Comparison of ENCODE assay signal across 5 cellular contexts in the genomic region with DNA sequence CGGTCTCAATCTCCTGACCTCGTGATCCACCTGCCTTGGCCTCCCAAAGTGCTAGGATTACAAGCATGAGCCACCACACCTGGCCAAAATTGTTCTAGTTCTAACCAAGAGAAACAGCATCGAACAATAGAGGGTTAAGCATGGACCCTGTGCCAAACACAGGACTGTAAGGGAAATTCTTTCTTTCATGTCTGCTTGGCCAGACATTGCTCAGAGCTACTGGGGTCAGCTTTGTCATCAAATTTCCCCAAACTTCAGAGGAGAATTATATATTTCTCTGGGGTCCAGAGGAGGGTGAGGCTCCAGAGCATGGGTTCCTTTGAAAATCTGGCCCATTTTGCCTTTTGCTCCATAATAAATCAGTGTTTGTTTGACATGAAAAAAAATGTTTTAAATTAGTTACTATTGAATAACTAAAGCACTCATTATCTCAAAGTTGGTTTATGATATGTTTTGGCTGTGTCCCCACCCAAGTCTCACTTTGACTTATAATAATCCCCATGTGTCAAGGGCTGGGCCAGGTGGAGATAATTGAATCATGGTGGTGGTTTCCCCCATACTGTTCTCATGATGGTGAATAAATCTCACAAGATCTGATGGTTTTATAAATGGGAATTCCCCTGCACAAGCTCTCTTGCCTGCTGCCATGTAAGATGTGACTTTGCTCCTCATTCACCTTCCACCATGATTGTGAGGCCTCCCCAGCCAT. TPM values are rescaled to one million over a fixed set of nuclear protein-coding genes. Genes with fewer than 3 reads are reported as not detected.
"Had no signal": no experiment of that assay in that cellular context is flagged by ENCODE, and none has a peak within 500 bp of the region (broad histone marks: within the 10 kb centered on the region; RNA-seq: fewer than 3 reads in every experiment).

No MANE protein-coding gene starts in this region.

RNA-seq across cellular contexts. Expression of a gene that starts 34.9 kb away (rescaled TPM):
- total RNA-seq: M059J, PC-3, Right ventricle myocardium superior, SJSA1 had no signal

RNA-seq across cellular contexts. Expression of a gene that starts 51.2 kb away (rescaled TPM):
- total RNA-seq: M059J, PC-3, Peyer's patch, Right ventricle myocardium superior, SJSA1 had no signal

RNA-seq across cellular contexts. Expression of a gene that starts 58.3 kb away (rescaled TPM):
- total RNA-seq: M059J, PC-3, Right ventricle myocardium superior, SJSA1 had no signal
